In the genomic region with DNA sequence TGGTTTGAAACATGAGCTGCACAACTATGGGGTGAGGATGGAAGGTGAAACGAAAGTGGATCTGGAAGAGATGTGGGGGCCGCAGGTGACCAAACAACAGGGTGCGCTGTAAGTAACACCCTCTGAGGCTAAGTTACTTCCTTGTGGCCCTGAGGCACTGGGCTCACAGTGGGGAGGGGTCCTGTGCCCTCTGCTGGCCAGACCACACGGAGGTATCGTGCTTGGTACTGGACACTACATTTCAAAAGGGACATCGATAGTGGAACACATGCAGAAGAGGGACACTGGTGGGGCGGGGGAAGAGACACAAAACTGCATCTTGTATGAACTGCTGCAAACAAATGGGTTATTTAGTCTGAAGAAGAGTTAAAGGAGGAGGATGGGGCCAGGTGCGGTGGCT, we compare ENCODE assay signal across 3 cellular contexts.
TF ChIP-seq lines count a peak whose summit lies in the region.

No MANE protein-coding gene starts in this region.

TF ChIP-seq in GM23338, 12 proteins besides CTCF, POLR2A, EP300 and RAD21 (continues in another document):
- no peak for TF ChIP-seq EZH2 (IDR thresholded peaks at IDR 0.05; ENCODE audit: low read depth, unreplicated experiment)
- no peak for TF ChIP-seq REST (IDR thresholded peaks at IDR 0.05; ENCODE audit: unreplicated experiment)
- TF ChIP-seq EZH2phosphoT487 (IDR thresholded peaks at IDR 0.05; ENCODE audit: unreplicated experiment), result no peak

TF ChIP-seq in HEK293, 187 proteins besides CTCF, POLR2A, EP300 and RAD21:
- TF ChIP-seq ZNF768 (tag by site-specific recombination; IDR thresholded peaks at IDR 0.05), result no peak
TF ChIP-seq in HEK293: peak in this region for 0.

TF ChIP-seq in H1, 55 proteins besides CTCF, POLR2A, EP300 and RAD21:
- TF ChIP-seq YY1 (IDR thresholded peaks at IDR 0.05; ENCODE audit: low read depth, low read length) (no peak), SIX5 (IDR thresholded peaks at IDR 0.05; ENCODE audit: low read depth, low read length) (no peak), POLR2AphosphoS5 (IDR thresholded peaks at IDR 0.05; ENCODE audit: low read depth, low read length) (no peak)
